In the genomic region with DNA sequence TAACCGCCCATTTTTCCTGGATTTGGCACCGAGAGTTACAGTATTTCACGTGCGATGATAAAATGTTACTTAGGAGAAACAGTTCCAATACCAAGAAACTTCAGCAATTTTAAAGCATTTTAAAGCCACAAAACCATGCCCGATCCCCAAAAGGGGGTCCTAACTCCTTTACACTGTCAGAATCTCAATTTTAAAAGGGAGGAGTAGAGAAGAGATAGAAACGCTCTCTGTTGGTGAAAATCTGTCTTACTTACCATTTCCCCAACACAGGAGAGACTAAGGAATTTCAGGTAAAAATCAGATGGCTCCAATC, we compare ENCODE assay signal across 8 cellular contexts. TPM values are rescaled to one million over a fixed set of nuclear protein-coding genes. Genes with fewer than 3 reads are reported as not detected.
DNase-seq lines count a peak whose midpoint lies in the region; ATAC-seq, FAIRE-seq and TF ChIP-seq lines count a peak whose summit lies in the region.

No MANE protein-coding gene starts in this region.

- ATAC-seq in GM18907 (IDR thresholded peaks at IDR 0.05; ENCODE audit: unreplicated experiment) (no peak), HG02840 (IDR thresholded peaks at IDR 0.05; ENCODE audit: low FRiP score, unreplicated experiment) (no peak)

- no peaks in the 10 kb centered on the region for H3K27me3 Mint-ChIP-seq in Caco-2 (ENCODE audit: insufficient read depth, unreplicated experiment)

- H3K27ac Mint-ChIP-seq in Caco-2 (ENCODE audit: unreplicated experiment), result peak overlapping the region; percentile 92

- DNase-seq in Caco-2, result no peak
- DNase-seq in OCI-LY7 (ENCODE audit: low spot score), result no peak
- no peak for DNase-seq in endothelial cell of umbilical vein (ENCODE audit: low read depth, low spot score)
- DNase-seq in osteoblast (ENCODE audit: insufficient read length, low spot score, missing footprints), result no peak
- DNase-seq in NCI-H524 (lab: John Stamatoyannopoulos, UW), result no peak
- no peak for DNase-seq in CD1c-positive myeloid dendritic cell (ENCODE audit: extremely low spot score)

- H3K4me1 Mint-ChIP-seq in Caco-2 (ENCODE audit: low read depth, unreplicated experiment), result no peaks in the 10 kb centered on the region

- TF ChIP-seq POLR2A in endothelial cell of umbilical vein (IDR thresholded peaks at IDR 0.05; ENCODE audit: low read depth, low read length), result no peak

- H3K9ac ChIP-seq in endothelial cell of umbilical vein (replicated peaks; ENCODE audit: extremely low read depth, insufficient read depth, low read length), result peak overlapping the region; percentile 99

- H3K79me2 ChIP-seq in OCI-LY7 (ENCODE audit: insufficient read depth, low read depth, low read length), result peaks cover 34% of the 10 kb centered on the region
- peaks cover 52% of the 10 kb centered on the region for H3K79me2 ChIP-seq in endothelial cell of umbilical vein (ENCODE audit: control insufficient read depth, insufficient read depth, low read length)
- H3K79me2 ChIP-seq in osteoblast (ENCODE audit: insufficient read depth, low read length), result peaks cover 71% of the 10 kb centered on the region

- no peaks in the 10 kb centered on the region for H3K9me3 Mint-ChIP-seq in Caco-2 (ENCODE audit: unreplicated experiment)

- peak overlapping the region; percentile 86 for H3K4me3 Mint-ChIP-seq in Caco-2 (ENCODE audit: unreplicated experiment)

- POLR2A ChIA-PET in Caco-2 (lab: Charles Lee) (interaction anchor here (0.6 kb wide), 1 partner anchor 24 kb away, joined by 5 read pairs; a partner anchor contains a TSS), OCI-LY7 (lab: Charles Lee) (interaction anchor here (0.6 to 0.7 kb wide), 2 partner anchors 24 to 658 kb away, joined by 3 to 4 read pairs; a partner anchor contains a TSS), endothelial cell of umbilical vein (lab: Charles Lee) (interaction anchor here (0.6 to 1.5 kb wide), 2 partner anchors 10 to 12 kb away, joined by 8 read pairs; a partner anchor contains a TSS)

- H3K4me1 ChIP-seq in Caco-2, result no peaks in the 10 kb centered on the region
- peaks cover 25% of the 10 kb centered on the region for H3K4me1 ChIP-seq in OCI-LY7 (ENCODE audit: insufficient read depth, low read length, poor library complexity, severe bottlenecking)
- peaks cover 38% of the 10 kb centered on the region for H3K4me1 ChIP-seq in endothelial cell of umbilical vein (ENCODE audit: control insufficient read depth, extremely low read depth, insufficient read depth, low read length)
- H3K4me1 ChIP-seq in osteoblast (ENCODE audit: insufficient read depth, low read length), result peaks cover 40% of the 10 kb centered on the region

- intact Hi-C loops in Caco-2 (cut with micrococcal nuclease; ENCODE audit: unreplicated experiment), result no loop called here
- intact Hi-C loops in OCI-LY7 (cut with micrococcal nuclease; ENCODE audit: unreplicated experiment), result loop anchor here (5.0 kb wide), 1 partner anchor 155 kb away; no protein-coding TSS in a partner anchor
- intact Hi-C loops in endothelial cell of umbilical vein (cut with micrococcal nuclease), result loop anchor here (2.0 to 5.0 kb wide), 2 partner anchors 259 to 360 kb away; a partner anchor contains a TSS

- H2AFZ ChIP-seq in OCI-LY7 (ENCODE audit: low read length) (peak overlapping the region; percentile 87), endothelial cell of umbilical vein (ENCODE audit: low read depth, low read length) (peak overlapping the region; percentile 84), osteoblast (ENCODE audit: low read length) (peak overlapping the region; percentile 89)

- H3K36me3 ChIP-seq in Caco-2 (ENCODE audit: control insufficient read depth, insufficient read depth, low read length), result peaks cover 1% of the 10 kb centered on the region; the same call in 1 of the 2 replicates
- peaks cover 20% of the 10 kb centered on the region for H3K36me3 ChIP-seq in OCI-LY7 (ENCODE audit: insufficient read depth, low read length)
- peaks cover 0 to 3% of the 10 kb centered on the region in 2 experiments for H3K36me3 ChIP-seq in endothelial cell of umbilical vein (ENCODE audit: control insufficient read depth in 2 of 2, extremely low read depth in 1 of 2, insufficient read depth in 2 of 2, low read length in 2 of 2)
- peaks cover 5% of the 10 kb centered on the region for H3K36me3 ChIP-seq in osteoblast (ENCODE audit: insufficient read depth, low read length)

- no peaks in the 10 kb centered on the region for H3K9me3 ChIP-seq in Caco-2
- H3K9me3 ChIP-seq in OCI-LY7 (ENCODE audit: low read length), result no peaks in the 10 kb centered on the region
- no peaks in the 10 kb centered on the region for H3K9me3 ChIP-seq in endothelial cell of umbilical vein (replicated peaks; ENCODE audit: control insufficient read depth, insufficient read depth, low read length)
- no peaks in the 10 kb centered on the region for H3K9me3 ChIP-seq in osteoblast (ENCODE audit: low read depth, low read length)

- no peaks in the 10 kb centered on the region for H3K9me1 ChIP-seq in endothelial cell of umbilical vein (replicated peaks; ENCODE audit: control insufficient read depth, extremely low read depth, insufficient read depth, low read length)

- CTCF ChIA-PET in Caco-2 (lab: Charles Lee), result no interaction called here
- CTCF ChIA-PET in OCI-LY7 (lab: Charles Lee; ENCODE audit: unreplicated experiment), result no interaction called here
- CTCF ChIA-PET in endothelial cell of umbilical vein (lab: Charles Lee), result interaction anchor here (0.9 to 1.8 kb wide), 6 partner anchors 10 to 168 kb away, joined by 4 to 15 read pairs (median 5); no protein-coding TSS in a partner anchor

- H3K9me2 ChIP-seq in OCI-LY7 (ENCODE audit: insufficient read depth, low read length), result no peaks in the 10 kb centered on the region

- peak overlapping the region; percentile 86 for H3K4me3 ChIP-seq in Caco-2 (ENCODE audit: low read depth, low read length)
- H3K4me3 ChIP-seq in OCI-LY7 (ENCODE audit: low read depth, low read length, poor library complexity, severe bottlenecking), result peak overlapping the region; percentile 82
- H3K4me3 ChIP-seq in endothelial cell of umbilical vein (replicated peaks in 1 of 3; ENCODE audit: insufficient read depth in 1 of 3, low read depth in 1 of 3, low read length in 3 of 3), result peak overlapping the region; percentile 93 to 99 (median 97)
- peak overlapping the region; percentile 81 for H3K4me3 ChIP-seq in osteoblast (ENCODE audit: insufficient read depth, low read length)

- TF ChIP-seq CTCF in Caco-2 (IDR thresholded peaks at IDR 0.05; ENCODE audit: insufficient read depth in 1 of 2, low read depth in 1 of 2, low read length in 1 of 2, severe bottlenecking in 1 of 2, unreplicated experiment in 1 of 2), result no peak
- TF ChIP-seq CTCF in OCI-LY7 (conservative IDR thresholded peaks at IDR 0.05; ENCODE audit: low read length), result no peak
- no peak for TF ChIP-seq CTCF in endothelial cell of umbilical vein (IDR thresholded peaks at IDR 0.05; ENCODE audit: extremely low read depth in 1 of 2, insufficient read depth in 1 of 2, low read depth in 1 of 2, low read length in 2 of 2)
- TF ChIP-seq CTCF in osteoblast (IDR thresholded peaks at IDR 0.05; ENCODE audit: extremely low read depth, low read depth, low read length), result no peak

- H3K36me3 Mint-ChIP-seq in Caco-2 (ENCODE audit: insufficient read depth, unreplicated experiment), result peaks cover 19% of the 10 kb centered on the region

- dilution Hi-C loops in endothelial cell of umbilical vein (cut with MboI; ENCODE audit: extremely low pct_ligation_motif_present, low sequenced_read_pairs), result no loop called here

- no peak for FAIRE-seq in endothelial cell of umbilical vein (lab: Jason Lieb, UNC)

- H3K4me2 ChIP-seq in OCI-LY7 (ENCODE audit: low read length), result peak overlapping the region; percentile 99
- H3K4me2 ChIP-seq in endothelial cell of umbilical vein (ENCODE audit: insufficient read depth, low read length), result peak overlapping the region; percentile 95
- peak overlapping the region; percentile 95 for H3K4me2 ChIP-seq in osteoblast (ENCODE audit: insufficient read depth, low read length)

- H3K27ac ChIP-seq in OCI-LY7 (ENCODE audit: low read depth, low read length, poor library complexity, severe bottlenecking) (peak overlapping the region; percentile 90), endothelial cell of umbilical vein (ENCODE audit: insufficient read depth, low read depth, low read length) (peak overlapping the region; percentile 99), osteoblast (ENCODE audit: low read depth, low read length) (peak overlapping the region; percentile 92)

- TSS peak; percentile 81 for BruUV-seq in Caco-2 (replicated peaks; lab: Mats Ljungman, UMichigan)
- TSS peak; percentile 90 for BruUV-seq in OCI-LY7 (replicated peaks; lab: Mats Ljungman, UMichigan)
- TSS peak; percentile 79 for BruUV-seq in endothelial cell of umbilical vein (replicated peaks; lab: Mats Ljungman, UMichigan)

- H4K20me1 ChIP-seq in OCI-LY7 (ENCODE audit: insufficient read depth, low read length), result no peaks in the 10 kb centered on the region
- no peaks in the 10 kb centered on the region for H4K20me1 ChIP-seq in endothelial cell of umbilical vein (replicated peaks; ENCODE audit: control insufficient read depth, extremely low read depth, insufficient read depth, low read length)
- peaks cover 15% of the 10 kb centered on the region for H4K20me1 ChIP-seq in osteoblast (ENCODE audit: insufficient read depth, low read length)

- H3K27me3 ChIP-seq in Caco-2 (replicated peaks; ENCODE audit: control insufficient read depth, insufficient read depth, low read length) (no peaks in the 10 kb centered on the region), endothelial cell of umbilical vein (ENCODE audit: control insufficient read depth in 2 of 2, insufficient read depth in 2 of 2, low read length in 2 of 2) (no peaks in the 10 kb centered on the region), osteoblast (ENCODE audit: insufficient read depth, low read length) (no peaks in the 10 kb centered on the region)

RNA-seq across cellular contexts. Expression of a gene that starts 0.5 kb away (rescaled TPM):
- total RNA-seq in Caco-2 (2022) (61.9 and 63.0 TPM in 2 replicates), OCI-LY7 (2022) (126 and 139 TPM in 2 replicates), endothelial cell of umbilical vein (272 and 287 TPM in 2 replicates), osteoblast (37.3 and 38.9 TPM in 2 replicates)
- 110 and 145 TPM in 2 replicates for total RNA-seq in OCI-LY7 (2014; rRNA removed; shearing (Covaris generic))
- polyA plus RNA-seq in endothelial cell of umbilical vein, result 309 and 319 TPM in 2 replicates
- 279 and 315 TPM in 2 replicates for polyA plus RNA-seq in endothelial cell of umbilical vein (2011; cell fraction: cytosol; rRNA removed)
- 116 and 141 TPM in 2 replicates for polyA plus RNA-seq in endothelial cell of umbilical vein (2011; cell fraction: nucleus; rRNA removed)
- polyA plus RNA-seq in endothelial cell of umbilical vein (2012), result 589 and 679 TPM in 2 replicates
- 196 and 216 TPM in 2 replicates for polyA minus RNA-seq in endothelial cell of umbilical vein
- polyA minus RNA-seq in endothelial cell of umbilical vein (2011; cell fraction: cytosol; rRNA and poly(A)+ RNA removed), result 135 TPM
- 63.9 and 81.2 TPM in 2 replicates for polyA minus RNA-seq in endothelial cell of umbilical vein (2011; cell fraction: nucleus; rRNA and poly(A)+ RNA removed)

RNA-seq across cellular contexts. Expression of a gene that starts 11.0 kb away (rescaled TPM):
- not detected in 2 replicates for total RNA-seq in Caco-2 (2022)
- total RNA-seq in OCI-LY7 (2014; rRNA removed; shearing (Covaris generic)), result not detected in 2 replicates
- total RNA-seq in OCI-LY7 (2022), result not detected in 2 replicates
- total RNA-seq in endothelial cell of umbilical vein, result 160 and 163 TPM in 2 replicates
- 93.5 and 94.5 TPM in 2 replicates for polyA plus RNA-seq in endothelial cell of umbilical vein
- 43.3 and 56.6 TPM in 2 replicates for polyA plus RNA-seq in endothelial cell of umbilical vein (2011; cell fraction: cytosol; rRNA removed)
- polyA plus RNA-seq in endothelial cell of umbilical vein (2011; cell fraction: nucleus; rRNA removed), result 146 and 202 TPM in 2 replicates
- 100 and 123 TPM in 2 replicates for polyA plus RNA-seq in endothelial cell of umbilical vein (2012)
- polyA minus RNA-seq in endothelial cell of umbilical vein, result 66.4 and 74.7 TPM in 2 replicates
- not detected for polyA minus RNA-seq in endothelial cell of umbilical vein (2011; cell fraction: cytosol; rRNA and poly(A)+ RNA removed)
- polyA minus RNA-seq in endothelial cell of umbilical vein (2011; cell fraction: nucleus; rRNA and poly(A)+ RNA removed), result 69.6 and 113 TPM in 2 replicates
- not detected in 2 replicates for total RNA-seq in osteoblast

RNA-seq across cellular contexts. Expression of a gene that starts 16.0 kb away (rescaled TPM):
- total RNA-seq in Caco-2 (2022) (not detected in 2 replicates), OCI-LY7 (2022) (not detected in 2 replicates), endothelial cell of umbilical vein (not detected in 2 replicates), osteoblast (not detected in 2 replicates)
- not detected in 2 replicates for total RNA-seq in OCI-LY7 (2014; rRNA removed; shearing (Covaris generic))
- polyA plus RNA-seq in endothelial cell of umbilical vein, result not detected in 2 replicates
- 0.03 TPM in 1 of 2 replicates, not detected in the other for polyA plus RNA-seq in endothelial cell of umbilical vein (2011; cell fraction: cytosol; rRNA removed)
- polyA plus RNA-seq in endothelial cell of umbilical vein (2011; cell fraction: nucleus; rRNA removed), result not detected in 2 replicates
- polyA plus RNA-seq in endothelial cell of umbilical vein (2012), result 0.16 and 0.52 TPM in 2 replicates
- polyA minus RNA-seq in endothelial cell of umbilical vein, result not detected in 2 replicates
- not detected for polyA minus RNA-seq in endothelial cell of umbilical vein (2011; cell fraction: cytosol; rRNA and poly(A)+ RNA removed)
- not detected in 2 replicates for polyA minus RNA-seq in endothelial cell of umbilical vein (2011; cell fraction: nucleus; rRNA and poly(A)+ RNA removed)

RNA-seq across cellular contexts. Expression of a gene that starts 23.9 kb away (rescaled TPM):
- total RNA-seq in Caco-2 (2022), result 7.1 and 8.7 TPM in 2 replicates
- 0.77 and 2.8 TPM in 2 replicates for total RNA-seq in OCI-LY7 (2014; rRNA removed; shearing (Covaris generic))
- total RNA-seq in OCI-LY7 (2022), result 18.3 and 22.5 TPM in 2 replicates
- total RNA-seq in endothelial cell of umbilical vein, result 18.6 and 24.7 TPM in 2 replicates
- polyA plus RNA-seq in endothelial cell of umbilical vein, result 16.8 and 18.4 TPM in 2 replicates
- polyA plus RNA-seq in endothelial cell of umbilical vein (2011; cell fraction: cytosol; rRNA removed), result 6.4 and 8.0 TPM in 2 replicates
- polyA plus RNA-seq in endothelial cell of umbilical vein (2011; cell fraction: nucleus; rRNA removed), result 8.8 and 10.8 TPM in 2 replicates
- 7.9 and 12.0 TPM in 2 replicates for polyA plus RNA-seq in endothelial cell of umbilical vein (2012)
- 13.8 and 17.9 TPM in 2 replicates for polyA minus RNA-seq in endothelial cell of umbilical vein
- polyA minus RNA-seq in endothelial cell of umbilical vein (2011; cell fraction: cytosol; rRNA and poly(A)+ RNA removed), result 1.8 TPM
- 5.2 and 6.5 TPM in 2 replicates for polyA minus RNA-seq in endothelial cell of umbilical vein (2011; cell fraction: nucleus; rRNA and poly(A)+ RNA removed)
- total RNA-seq in osteoblast, result 1.2 and 1.4 TPM in 2 replicates

RNA-seq across cellular contexts. Expression of a gene that starts 32.0 kb away (rescaled TPM):
- total RNA-seq in Caco-2 (2022) (0.35 and 0.43 TPM in 2 replicates), OCI-LY7 (2022) (not detected in 2 replicates), endothelial cell of umbilical vein (0.53 and 0.95 TPM in 2 replicates), osteoblast (0.29 and 0.36 TPM in 2 replicates)
- not detected in 2 replicates for total RNA-seq in OCI-LY7 (2014; rRNA removed; shearing (Covaris generic))
- polyA plus RNA-seq in endothelial cell of umbilical vein, result 1.1 and 1.4 TPM in 2 replicates
- 0.52 and 0.68 TPM in 2 replicates for polyA plus RNA-seq in endothelial cell of umbilical vein (2011; cell fraction: cytosol; rRNA removed)
- polyA plus RNA-seq in endothelial cell of umbilical vein (2011; cell fraction: nucleus; rRNA removed), result 1.8 and 2.0 TPM in 2 replicates
- 0.21 and 0.46 TPM in 2 replicates for polyA plus RNA-seq in endothelial cell of umbilical vein (2012)
- not detected in 2 replicates for polyA minus RNA-seq in endothelial cell of umbilical vein
- not detected for polyA minus RNA-seq in endothelial cell of umbilical vein (2011; cell fraction: cytosol; rRNA and poly(A)+ RNA removed)
- polyA minus RNA-seq in endothelial cell of umbilical vein (2011; cell fraction: nucleus; rRNA and poly(A)+ RNA removed), result 1.2 TPM in 1 of 2 replicates, not detected in the other

Comparison
In these comparisons a context has a peak if more than half of its experiments do, and no peak if none do; other contexts are left out.
1. RNA of a gene that starts 11.0 kb away (total RNA-seq): 160 to 163 TPM in endothelial cell of umbilical vein; not detected in Caco-2, not detected in OCI-LY7 and not detected in osteoblast; every median in the first group is over 100 times any median in the second.
2. Peak in every context shown above with its lines, with median percentiles within 50 percentile points of each other: H3K4me3 ChIP-seq, H2AFZ ChIP-seq, H3K27ac ChIP-seq and H3K4me2 ChIP-seq.